11 cellular contexts compared by ENCODE assay signal in the genomic region with DNA sequence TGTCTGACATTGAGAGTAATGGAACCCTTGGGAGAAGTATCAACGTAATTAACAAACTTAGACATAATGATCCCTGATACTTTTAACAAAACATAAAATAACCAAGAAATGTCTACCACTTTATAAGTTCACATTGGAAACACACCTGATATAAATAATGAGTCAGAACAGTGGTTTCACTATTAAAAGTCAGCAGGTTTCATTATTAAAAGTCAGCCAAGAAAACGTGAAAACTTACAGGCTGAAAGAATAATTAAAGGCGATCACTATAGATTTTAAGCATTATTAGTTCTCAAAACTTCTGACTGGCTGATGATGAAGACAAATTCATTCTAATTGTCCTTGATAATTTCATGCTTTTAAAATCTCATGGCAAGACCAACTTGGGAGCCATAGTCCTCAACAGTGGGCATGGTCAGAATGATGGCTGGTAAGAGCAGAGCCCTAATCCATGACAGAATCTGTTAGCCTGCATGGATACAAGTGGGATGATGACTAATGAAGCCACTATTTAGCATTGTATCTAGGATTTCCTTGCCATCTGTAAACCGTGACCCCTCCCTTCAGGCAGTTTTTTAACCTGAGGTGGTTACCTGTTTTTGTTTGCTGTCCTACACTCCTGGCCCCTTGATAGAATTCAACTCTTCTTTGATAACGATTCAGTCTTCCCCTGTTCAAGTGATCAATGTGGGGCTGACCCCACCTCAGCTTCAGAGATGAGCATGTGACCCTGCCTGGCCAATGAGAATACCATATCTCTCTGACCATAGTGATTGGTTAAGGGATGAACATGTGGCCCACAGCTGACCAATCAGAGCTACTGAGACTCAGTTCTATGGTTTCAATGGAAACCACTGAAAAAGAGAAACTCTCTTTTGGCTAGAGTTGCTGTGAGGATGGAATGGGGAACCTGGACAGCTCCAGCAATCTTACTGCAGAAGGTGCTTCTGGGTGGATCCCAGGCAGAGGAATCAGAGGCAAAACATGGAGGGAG.
DNase-seq lines count a peak whose midpoint lies in the region; ATAC-seq, FAIRE-seq and TF ChIP-seq lines count a peak whose summit lies in the region.
"Had no signal": no experiment of that assay in that cellular context is flagged by ENCODE, and none has a peak within 500 bp of the region (broad histone marks: within the 10 kb centered on the region; RNA-seq: fewer than 3 reads in every experiment).

No MANE protein-coding gene starts in this region.

- H3K27me3 Mint-ChIP-seq in osteocyte (ENCODE audit: unreplicated experiment) = no peaks in the 10 kb centered on the region
- H3K27me3 Mint-ChIP-seq: activated CD4-positive, alpha-beta memory T cell treated with anti-CD3 and anti-CD28 coated beads for 36 hours had no signal

- H3K4me3 Mint-ChIP-seq in osteocyte (ENCODE audit: unreplicated experiment) = no peak overlapping the region
- H3K4me3 Mint-ChIP-seq: activated CD4-positive, alpha-beta memory T cell treated with anti-CD3 and anti-CD28 coated beads for 36 hours had no signal

- ATAC-seq in GM21528 (IDR thresholded peaks at IDR 0.05; ENCODE audit: low FRiP score, unreplicated experiment) (peak; percentile 49), HG03432 (IDR thresholded peaks at IDR 0.05; ENCODE audit: unreplicated experiment) (peak; percentile 53)

- no peaks in the 10 kb centered on the region for H3K9me3 Mint-ChIP-seq in osteocyte (ENCODE audit: unreplicated experiment)
- H3K9me3 Mint-ChIP-seq: activated CD4-positive, alpha-beta memory T cell treated with anti-CD3 and anti-CD28 coated beads for 36 hours had no signal

- H3K4me3 ChIP-seq in epithelial cell of esophagus (ENCODE audit: low read length) = no peak overlapping the region

- H3K27ac Mint-ChIP-seq in osteocyte (ENCODE audit: unreplicated experiment) = no peak overlapping the region
- H3K27ac Mint-ChIP-seq: activated CD4-positive, alpha-beta memory T cell treated with anti-CD3 and anti-CD28 coated beads for 36 hours had no signal

- H3K4me1 Mint-ChIP-seq in osteocyte (ENCODE audit: unreplicated experiment) = peaks cover 1% of the 10 kb centered on the region

- FAIRE-seq in GM18507 (lab: Jason Lieb, UNC) = peak; percentile 12
- FAIRE-seq: islet of Langerhans had no signal

- DNase-seq in GM18507 (ENCODE audit: extremely low spot score, insufficient read length, low read depth) = no peak
- peak; percentile 13 for DNase-seq in epithelial cell of esophagus (ENCODE audit: low read depth)
- DNase-seq in CD1c-positive myeloid dendritic cell (ENCODE audit: extremely low spot score) = no peak
- DNase-seq in osteocyte (ENCODE audit: extremely low spot score, unreplicated experiment) = no peak
- DNase-seq in activated CD4-positive, CD25-positive, alpha-beta regulatory T cell treated with anti-CD3 and anti-CD28 coated beads, Interleukin-2, amount 50 U/mL, for 72 hours = no peak
- DNase-seq in NCI-H1092 treated with DMSO at 0.1 percent for 48 hours (lab: John Stamatoyannopoulos, UW) = no peak
- DNase-seq: activated CD4-positive, alpha-beta memory T cell treated with anti-CD3 and anti-CD28 coated beads for 36 hours; stimulated activated CD4-positive, alpha-beta T cell treated with anti-CD3 and anti-CD28 coated beads, Interleukin-1b, Interleukin-23, amount 100 ng/mL, for 48 hours had no signal

- TF ChIP-seq CTCF in epithelial cell of esophagus (IDR thresholded peaks at IDR 0.05; ENCODE audit: insufficient read depth, low read depth, low read length, missing control alignments) = no peak
- no peak for TF ChIP-seq CTCF in osteocyte (IDR thresholded peaks at IDR 0.05)

- H3K36me3 Mint-ChIP-seq in osteocyte (ENCODE audit: unreplicated experiment) = no peaks in the 10 kb centered on the region
- H3K36me3 Mint-ChIP-seq: activated CD4-positive, alpha-beta memory T cell treated with anti-CD3 and anti-CD28 coated beads for 36 hours had no signal
